ENCODE assay signal across 21 cellular contexts in genomic region chr2:126302043-126302442, GRCh38.
"Had no signal": no experiment of that assay in that cellular context is flagged by ENCODE, and none has a peak within 500 bp of the region (broad histone marks: within the 10 kb centered on the region; RNA-seq: fewer than 3 reads in every experiment).

No MANE protein-coding gene starts in this region.

- H3K4me1 Mint-ChIP-seq: natural killer cell; stimulated activated effector memory CD8-positive, alpha-beta T cell treated with anti-CD3 and anti-CD28 coated beads, Interleukin-12 subunit alpha, Interleukin-12 subunit beta, amount 100 ng/mL, for 72 hours had no signal

- H3K27me3 Mint-ChIP-seq: effector memory CD8-positive, alpha-beta T cell had no signal

- H3K9ac ChIP-seq: parathyroid adenoma had no signal

- H3K9me3 ChIP-seq: heart left ventricle, right atrium auricular region, stomach, thyroid gland had no signal

- H3K4me1 ChIP-seq: heart left ventricle, parathyroid adenoma, right atrium auricular region, stomach, thyroid gland had no signal

- H3K4me3 Mint-ChIP-seq: effector memory CD8-positive, alpha-beta T cell; natural killer cell; neural crest cell; stimulated activated effector memory CD8-positive, alpha-beta T cell treated with anti-CD3 and anti-CD28 coated beads, Interleukin-12 subunit alpha, Interleukin-12 subunit beta, amount 100 ng/mL, for 72 hours had no signal

- H3K27ac ChIP-seq: heart left ventricle, hepatocyte, parathyroid adenoma, right atrium auricular region, stomach, thyroid gland had no signal

- H3K79me2 ChIP-seq: hepatocyte, parathyroid adenoma had no signal

- H3K36me3 ChIP-seq: heart left ventricle, right atrium auricular region, stomach, thyroid gland had no signal

- H3K4me3 ChIP-seq: heart left ventricle, hepatocyte, right atrium auricular region, smooth muscle cell, stomach, thyroid gland had no signal

- H3K36me3 Mint-ChIP-seq: natural killer cell; stimulated activated effector memory CD8-positive, alpha-beta T cell treated with anti-CD3 and anti-CD28 coated beads, Interleukin-12 subunit alpha, Interleukin-12 subunit beta, amount 100 ng/mL, for 72 hours had no signal

- H3K9me3 Mint-ChIP-seq: neural crest cell; stimulated activated effector memory CD8-positive, alpha-beta T cell treated with anti-CD3 and anti-CD28 coated beads, Interleukin-12 subunit alpha, Interleukin-12 subunit beta, amount 100 ng/mL, for 72 hours had no signal

- H3K4me2 ChIP-seq: hepatocyte, smooth muscle cell had no signal

- H3K27ac Mint-ChIP-seq: effector memory CD8-positive, alpha-beta T cell; natural killer cell; progenitor cell of endocrine pancreas; stimulated activated effector memory CD8-positive, alpha-beta T cell treated with anti-CD3 and anti-CD28 coated beads, Interleukin-12 subunit alpha, Interleukin-12 subunit beta, amount 100 ng/mL, for 72 hours had no signal

- ATAC-seq: effector memory CD8-positive, alpha-beta T cell; heart left ventricle; natural killer cell; sciatic nerve; stimulated activated effector memory CD8-positive, alpha-beta T cell treated with anti-CD3 and anti-CD28 coated beads, Interleukin-12 subunit alpha, Interleukin-12 subunit beta, amount 100 ng/mL, for 72 hours had no signal

- DNase-seq: cerebellar nuclear complex; cortex of kidney; effector memory CD8-positive, alpha-beta T cell; heart left ventricle; kidney glomerular epithelial cell; mesenchymal stem cell; natural killer cell; stimulated activated CD4-positive, alpha-beta T cell treated with anti-CD3 and anti-CD28 coated beads, Interleukin-2, amount 100 ng/mL, for 24 hours; stimulated activated CD4-positive, alpha-beta T cell treated with anti-CD3 and anti-CD28 coated beads, Interleukin-4, amount 100 ng/mL, for 24 hours; stimulated activated naive CD4-positive, alpha-beta T cell treated with Interleukin-2 at 50 U/mL for 16 hours; stomach; thyroid gland; trophoblast cell had no signal

- H3K27me3 ChIP-seq: heart left ventricle, hepatocyte, right atrium auricular region, stomach, thyroid gland had no signal
